8 cellular contexts compared by ENCODE assay signal in the genomic region with DNA sequence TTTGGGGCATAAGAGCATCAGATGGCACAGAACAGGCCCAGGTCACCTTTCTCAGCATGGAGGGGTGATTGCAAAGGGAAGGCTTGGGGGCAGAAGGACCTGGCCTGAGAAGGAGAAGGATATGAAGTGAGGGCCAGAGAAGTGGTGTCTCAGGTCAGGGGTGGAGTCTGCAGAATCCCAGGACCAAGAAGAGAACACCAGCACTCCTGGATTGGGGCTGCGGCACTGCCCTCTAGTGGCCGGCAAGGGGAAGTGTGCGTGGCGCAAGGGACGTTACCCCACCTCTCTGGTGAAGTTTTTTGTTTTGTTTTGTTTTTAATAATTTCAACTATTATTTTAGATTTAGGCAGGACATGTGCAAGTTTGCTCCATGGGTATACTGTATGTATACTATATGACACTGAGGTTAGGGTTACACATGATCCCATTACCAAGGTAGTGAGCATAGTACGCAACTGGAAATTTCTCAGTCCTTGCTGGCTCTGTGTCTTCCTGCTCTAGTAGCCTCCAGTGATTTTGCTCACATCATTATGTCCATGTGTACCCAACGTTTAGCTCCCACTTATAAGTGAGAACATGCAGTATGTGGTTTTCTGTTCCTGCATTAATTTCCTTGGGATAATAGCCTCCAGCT.
DNase-seq lines count a peak whose midpoint lies in the region; ATAC-seq and TF ChIP-seq lines count a peak whose summit lies in the region.

No MANE protein-coding gene starts in this region.

- no peak overlapping the region for H3K4me2 ChIP-seq in SU-DHL-6 (ENCODE audit: low read depth, low read length, poor library complexity, severe bottlenecking)

- peak; percentile 91 for TF ChIP-seq CTCF in Calu3 (IDR thresholded peaks at IDR 0.05; ENCODE audit: unreplicated experiment)
- peak; percentile 73 for TF ChIP-seq CTCF in SU-DHL-6 (IDR thresholded peaks at IDR 0.05; ENCODE audit: insufficient read depth, low read length, poor library complexity, severe bottlenecking)
- TF ChIP-seq CTCF in coronary artery (IDR thresholded peaks at IDR 0.05): no peak

- no peaks in the 10 kb centered on the region for H3K9me2 ChIP-seq in SU-DHL-6 (replicated peaks; ENCODE audit: insufficient read depth, low read length)

- H3K4me3 Mint-ChIP-seq in Calu3 (ENCODE audit: low read depth, unreplicated experiment): no peak overlapping the region

- ATAC-seq in GM18870 (IDR thresholded peaks at IDR 0.05; ENCODE audit: unreplicated experiment) (peak; percentile 83), HG03064 (IDR thresholded peaks at IDR 0.05; ENCODE audit: low read depth, unreplicated experiment) (peak; percentile 82)

- no peak overlapping the region for H2AFZ ChIP-seq in SU-DHL-6 (ENCODE audit: low read depth, low read length, severe bottlenecking)

- no peaks in the 10 kb centered on the region for H3K79me2 ChIP-seq in SU-DHL-6 (ENCODE audit: insufficient read depth, low read length)

- H3K27me3 ChIP-seq in SU-DHL-6 (ENCODE audit: low read length): no peaks in the 10 kb centered on the region

- no peak overlapping the region for H3K9ac ChIP-seq in SU-DHL-6 (ENCODE audit: low read length)

- BruUV-seq in Calu3 (replicated peaks; lab: Mats Ljungman, UMichigan): no TSS peak

- CTCF ChIA-PET in Calu3 (lab: Charles Lee): no interaction called here

- H3K4me1 Mint-ChIP-seq in Calu3 (ENCODE audit: low read depth, unreplicated experiment): peaks cover 4% of the 10 kb centered on the region

- no peaks in the 10 kb centered on the region for H3K9me3 ChIP-seq in SU-DHL-6 (ENCODE audit: insufficient read depth, low read length)

- no peaks in the 10 kb centered on the region for H3K36me3 Mint-ChIP-seq in Calu3 (ENCODE audit: insufficient read depth, unreplicated experiment)

- H3K27ac ChIP-seq in SU-DHL-6 (ENCODE audit: low read depth, low read length) (no peak overlapping the region), coronary artery (no peak overlapping the region)

- intact Hi-C loops in Calu3 (cut with micrococcal nuclease; ENCODE audit: unreplicated experiment): loop anchor here (10.0 kb wide), 1 partner anchor 1553 kb away; a partner anchor contains a TSS

- no peaks in the 10 kb centered on the region for H3K27me3 Mint-ChIP-seq in Calu3 (ENCODE audit: unreplicated experiment)

- H4K20me1 ChIP-seq in SU-DHL-6 (ENCODE audit: low read depth, low read length): no peaks in the 10 kb centered on the region

- no peaks in the 10 kb centered on the region for H3F3A ChIP-seq in SU-DHL-6 (ENCODE audit: insufficient read depth)

- H3K4me3 ChIP-seq in SU-DHL-6 (ENCODE audit: insufficient read depth, low read length, poor library complexity, severe bottlenecking) (no peak overlapping the region), coronary artery (no peak overlapping the region)

- DNase-seq in Calu3 (peak; percentile 41), iPS-NIHi7 (ENCODE audit: extremely low spot score) (peak; percentile 88), inferior parietal cortex (ENCODE audit: extremely low spot score) (no peak), coronary artery (ENCODE audit: low spot score) (no peak), NCI-H146 treated with DMSO at 0.1 percent for 48 hours (lab: John Stamatoyannopoulos, UW; ENCODE audit: unreplicated experiment) (no peak)

- no peak overlapping the region for H3K27ac Mint-ChIP-seq in Calu3 (ENCODE audit: unreplicated experiment)

- H3K36me3 ChIP-seq in SU-DHL-6 (ENCODE audit: low read length): no peaks in the 10 kb centered on the region

- peaks cover 2% of the 10 kb centered on the region for H3K9me3 Mint-ChIP-seq in Calu3 (ENCODE audit: low read depth, unreplicated experiment)

Comparison
In these comparisons a context has a peak if more than half of its experiments do, and no peak if none do; other contexts are left out.
1. DNase-seq: peak in Calu3 (single experiment) and iPS-NIHi7 (single experiment); none in inferior parietal cortex (single experiment), coronary artery (single experiment) and NCI-H146 treated with DMSO at 0.1 percent for 48 hours (single experiment).